Comparison of ENCODE assay signal across 8 cellular contexts in the genomic region with DNA sequence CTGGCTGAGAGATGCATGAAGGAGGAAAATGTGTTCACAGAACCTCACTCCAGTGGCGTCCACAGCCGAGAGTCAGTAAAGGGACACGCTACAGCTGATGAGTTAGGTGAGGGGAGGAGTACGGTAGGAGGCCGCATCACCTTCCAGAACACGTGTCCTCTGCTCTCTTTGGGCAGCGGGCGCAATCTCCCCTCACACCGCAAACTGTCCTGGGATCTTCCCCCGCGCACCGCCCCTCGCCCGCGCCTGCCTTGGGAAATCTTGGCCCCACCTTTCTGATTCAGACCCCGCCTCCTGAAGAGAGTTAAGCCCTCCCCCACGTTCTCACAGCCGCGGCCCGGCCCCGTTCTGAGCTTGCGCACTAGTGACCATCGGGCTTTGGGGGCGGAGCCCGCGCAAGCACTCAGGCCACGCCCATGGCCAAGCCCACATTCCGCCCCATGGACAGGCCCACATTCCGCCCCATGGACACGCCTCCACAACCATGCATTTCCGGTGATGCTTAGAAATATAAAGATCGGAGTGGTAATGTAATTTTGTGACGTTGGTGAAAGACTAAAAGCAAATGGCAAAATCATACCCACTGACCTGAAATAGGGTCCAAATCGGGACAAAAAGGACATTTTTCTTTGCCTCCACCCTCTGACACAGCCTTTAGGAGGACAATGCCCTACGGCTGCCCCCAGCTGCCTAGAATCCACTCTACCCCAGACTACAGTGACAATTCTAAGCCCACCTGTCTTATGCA. TPM values are rescaled to one million over a fixed set of nuclear protein-coding genes. Genes with fewer than 3 reads are reported as not detected.
DNase-seq lines count a peak whose midpoint lies in the region; TF ChIP-seq lines count a peak whose summit lies in the region.

No MANE protein-coding gene starts in this region.

- H3K27ac Mint-ChIP-seq in nephron progenitor cell = no peak overlapping the region

- H3K9me3 ChIP-seq in Loucy (ENCODE audit: insufficient read depth, low read depth, low read length) = no peaks in the 10 kb centered on the region

- DNase-seq in DMS79 treated with DMSO at 0.1 percent for 48 hours (lab: John Stamatoyannopoulos, UW) = peak; percentile 75
- peak; percentile 83 for DNase-seq in H4 (ENCODE audit: low spot score)
- peak; percentile 91 for DNase-seq in RWPE1 (ENCODE audit: low spot score)
- peak; percentile 93 for DNase-seq in activated effector memory CD4-positive, alpha-beta T cell treated with anti-CD3 and anti-CD28 coated beads, Interleukin-2, amount 50 U/mL, for 16 hours
- peak; percentile 87 for DNase-seq in fibroblast of the aortic adventitia (ENCODE audit: low read depth)
- DNase-seq in nephron progenitor cell = peak; percentile 92
- peak; percentile 81 for DNase-seq in stimulated activated naive CD4-positive, alpha-beta T cell treated with Interleukin-2 at 50 U/mL for 16 hours (lab: John Stamatoyannopoulos, UW)

- POLR2A ChIA-PET in RWPE1 (lab: Yijun Ruan, JAX; ENCODE audit: low non-redundant PET) = no interaction called here

- peak overlapping the region; percentile 81 for H3K4me3 Mint-ChIP-seq in nephron progenitor cell

- H3K4me2 ChIP-seq in Loucy (ENCODE audit: low read depth, low read length, poor library complexity, severe bottlenecking) = peak overlapping the region; percentile 72

- no peaks in the 10 kb centered on the region for H3K36me3 Mint-ChIP-seq in nephron progenitor cell (ENCODE audit: low read depth)

- CTCF ChIA-PET in RWPE1 (lab: Yijun Ruan, JAX) = no interaction called here

- no peaks in the 10 kb centered on the region for H3K79me2 ChIP-seq in Loucy (ENCODE audit: insufficient read depth, low read length)

- peaks cover 29% of the 10 kb centered on the region for H3K4me1 Mint-ChIP-seq in nephron progenitor cell

- peaks cover 42% of the 10 kb centered on the region for H3K9me3 Mint-ChIP-seq in nephron progenitor cell

- peak overlapping the region; percentile 93 for H2AFZ ChIP-seq in Loucy (ENCODE audit: low read length)

- H3K4me3 ChIP-seq in Loucy (ENCODE audit: low read length, poor library complexity, severe bottlenecking) (peak overlapping the region; percentile 72), fibroblast of the aortic adventitia (ENCODE audit: low read depth, low read length) (peak overlapping the region; percentile 78)

- H3K27me3 ChIP-seq in Loucy (ENCODE audit: insufficient read depth, low read length, poor library complexity, severe bottlenecking) = no peaks in the 10 kb centered on the region

- peak overlapping the region; percentile 29; the same call in 1 of the 2 replicates for H3K27ac ChIP-seq in RWPE1

- TF ChIP-seq CTCF in Loucy (conservative IDR thresholded peaks at IDR 0.05; ENCODE audit: low read length) (no peak), RWPE1 (conservative IDR thresholded peaks at IDR 0.05; ENCODE audit: low read depth) (no peak), fibroblast of the aortic adventitia (IDR thresholded peaks at IDR 0.05; ENCODE audit: insufficient read depth, low read length) (no peak), nephron progenitor cell (IDR thresholded peaks at IDR 0.05) (no peak)

- no peaks in the 10 kb centered on the region for H3K4me1 ChIP-seq in Loucy (ENCODE audit: insufficient read depth, low read length, poor library complexity, severe bottlenecking)

- no peaks in the 10 kb centered on the region for H3K36me3 ChIP-seq in Loucy (ENCODE audit: insufficient read depth, low read length)

- no peaks in the 10 kb centered on the region for H3K9me2 ChIP-seq in Loucy (replicated peaks; ENCODE audit: low read depth, low read length)

- no peaks in the 10 kb centered on the region for H3F3A ChIP-seq in Loucy (ENCODE audit: low read depth)

- no peaks in the 10 kb centered on the region for H4K20me1 ChIP-seq in Loucy (ENCODE audit: insufficient read depth, low read length, poor library complexity, severe bottlenecking)

- H3K9ac ChIP-seq in Loucy (ENCODE audit: low read depth, low read length, poor library complexity, severe bottlenecking) = peak overlapping the region; percentile 37

- peaks cover 22% of the 10 kb centered on the region for H3K27me3 Mint-ChIP-seq in nephron progenitor cell (ENCODE audit: low read depth, poor library complexity)

RNA-seq across cellular contexts. Expression of gene SMIM10, which starts 13.3 kb away (rescaled TPM):
- total RNA-seq in H4 (2014; rRNA removed; shearing (Covaris generic)) = 7.2 and 7.6 TPM in 2 replicates
- 5.0 and 6.6 TPM in 2 replicates for total RNA-seq in fibroblast of the aortic adventitia (ENCODE audit: low replicate concordance)

RNA-seq across cellular contexts. Expression of gene RTL8B, which starts 18.3 kb away (rescaled TPM):
- total RNA-seq in H4 (2014; rRNA removed; shearing (Covaris generic)) = 22.1 and 22.9 TPM in 2 replicates
- total RNA-seq in fibroblast of the aortic adventitia (ENCODE audit: low replicate concordance) = 13.2 and 13.4 TPM in 2 replicates

RNA-seq across cellular contexts. Expression of gene RTL8C, which starts 28.1 kb away (rescaled TPM):
- total RNA-seq in H4 (2014; rRNA removed; shearing (Covaris generic)) = 42.7 and 63.2 TPM in 2 replicates
- total RNA-seq in fibroblast of the aortic adventitia (ENCODE audit: low replicate concordance) = 68.4 and 152 TPM in 2 replicates

RNA-seq across cellular contexts. Expression of gene RTL8A, which starts 47.9 kb away (rescaled TPM):
- total RNA-seq in H4 (2014; rRNA removed; shearing (Covaris generic)) = 10.5 and 30.8 TPM in 2 replicates
- 2.6 and 14.3 TPM in 2 replicates for total RNA-seq in fibroblast of the aortic adventitia (ENCODE audit: low replicate concordance)

Comparison
In these comparisons a context has a peak if more than half of its experiments do, and no peak if none do; other contexts are left out.
1. Peak in every context shown above with its lines: DNase-seq, H3K4me3 ChIP-seq and H3K27ac ChIP-seq.